Comparison of ENCODE assay signal across 33 cellular contexts in genomic region chr7:37414352-37414983, GRCh38.
"Had no signal": no experiment of that assay in that cellular context is flagged by ENCODE, and none has a peak within 500 bp of the region (broad histone marks: within the 10 kb centered on the region; RNA-seq: fewer than 3 reads in every experiment).

No MANE protein-coding gene starts in this region.

- H3K36me3 ChIP-seq: adrenal gland, MG63 had no signal

- H3K27ac ChIP-seq: adrenal gland, SJCRH30, SK-N-MC had no signal

- H3K9me3 ChIP-seq: adrenal gland, MG63, SJCRH30 had no signal

- H3K27me3 Mint-ChIP-seq: activated CD4-positive, alpha-beta memory T cell treated with anti-CD3 and anti-CD28 coated beads for 36 hours; activated CD4-positive, alpha-beta T cell treated with anti-CD3 and anti-CD28 coated beads for 36 hours; activated naive CD4-positive, alpha-beta T cell treated with anti-CD3 and anti-CD28 coated beads, Interleukin-2, amount 10 ng/mL, durations not matched to agents 7 days and 5 days; activated naive CD8-positive, alpha-beta T cell treated with anti-CD3 and anti-CD28 coated beads, Interleukin-2, amount 10 ng/mL, durations not matched to agents 7 days and 5 days had no signal

- FAIRE-seq: bronchial epithelial cell had no signal

- H3K27me3 ChIP-seq: adrenal gland, MG63, SJCRH30 had no signal

- H3K4me3 Mint-ChIP-seq: activated CD4-positive, alpha-beta memory T cell treated with anti-CD3 and anti-CD28 coated beads for 36 hours; activated CD4-positive, alpha-beta T cell treated with anti-CD3 and anti-CD28 coated beads for 36 hours; activated naive CD4-positive, alpha-beta T cell treated with anti-CD3 and anti-CD28 coated beads, Interleukin-2, amount 10 ng/mL, durations not matched to agents 7 days and 5 days; activated naive CD8-positive, alpha-beta T cell treated with anti-CD3 and anti-CD28 coated beads, Interleukin-2, amount 10 ng/mL, durations not matched to agents 7 days and 5 days; activated T-cell treated with anti-CD3 and anti-CD28 coated beads, Interleukin-2, amount 50 U/mL, for 4 hours; activated T-helper 1 cell treated with anti-CD3 and anti-CD28 coated beads, Interleukin-12 subunit alpha, Interleukin-12 subunit beta, Interleukin-2, Interleukin-4 antibody, amounts not matched to agents 30 ng/mL and 10 ng/mL and 1 ng/mL, durations not matched to agents 14 hours and 24 hours and 36 hours; brain; WTC11 had no signal

- ATAC-seq: activated CD4-positive, alpha-beta T cell treated with anti-CD3 and anti-CD28 coated beads for 36 hours; activated CD4-positive, CD25-positive, alpha-beta regulatory T cell treated with anti-CD3 and anti-CD28 coated beads, Interleukin-2, amount 50 U/mL, for 24 hours; activated T-cell treated with anti-CD3 and anti-CD28 coated beads, Interleukin-2, amount 50 U/mL, for 4 hours; Panc1; WTC11 had no signal

- H3K27ac Mint-ChIP-seq: activated CD4-positive, alpha-beta memory T cell treated with anti-CD3 and anti-CD28 coated beads for 36 hours; activated CD4-positive, alpha-beta T cell treated with anti-CD3 and anti-CD28 coated beads for 36 hours; activated naive CD4-positive, alpha-beta T cell treated with anti-CD3 and anti-CD28 coated beads, Interleukin-2, amount 10 ng/mL, durations not matched to agents 7 days and 5 days; activated naive CD8-positive, alpha-beta T cell treated with anti-CD3 and anti-CD28 coated beads, Interleukin-2, amount 10 ng/mL, durations not matched to agents 7 days and 5 days; activated T-helper 1 cell treated with anti-CD3 and anti-CD28 coated beads, Interleukin-12 subunit alpha, Interleukin-12 subunit beta, Interleukin-2, Interleukin-4 antibody, amounts not matched to agents 30 ng/mL and 10 ng/mL and 1 ng/mL, durations not matched to agents 14 hours and 24 hours and 36 hours; brain; WTC11 had no signal

- H3K4me3 ChIP-seq: adrenal gland, MG63, SJCRH30, SK-N-MC had no signal

- H3K4me1 ChIP-seq: SJCRH30 had no signal

- DNase-seq: activated CD4-positive, alpha-beta memory T cell treated with anti-CD3 and anti-CD28 coated beads for 36 hours; activated CD4-positive, alpha-beta T cell treated with anti-CD3 and anti-CD28 coated beads for 36 hours; activated CD4-positive, alpha-beta T cell treated with anti-CD3 and anti-CD28 coated beads, Interleukin-2, amount 50 U/mL, for 1 hour; activated CD8-positive, alpha-beta memory T cell treated with anti-CD3 and anti-CD28 coated beads, Interleukin-2, amount 50 U/mL, for 4 hours; activated gamma-delta T cell treated with Interleukin-2 at 50 U/mL for 16 hours; activated naive CD4-positive, alpha-beta T cell treated with anti-CD3 and anti-CD28 coated beads, Interleukin-2, amount 10 ng/mL, durations not matched to agents 7 days and 5 days; activated naive CD8-positive, alpha-beta T cell treated with anti-CD3 and anti-CD28 coated beads, Interleukin-2, amount 10 ng/mL, durations not matched to agents 7 days and 5 days; activated T-cell treated with anti-CD3 and anti-CD28 coated beads for 4 hours; activated T-cell treated with anti-CD3 and anti-CD28 coated beads, Interleukin-2, amount 50 U/mL, for 4 hours; adrenal gland; anterior cingulate cortex; caudate nucleus; Kasumi-1; KG1; MG63; NCI-H1048; NCI-H1105 treated with DMSO at 0.1 percent for 48 hours; NCI-H1436; NCI-H1694; NCI-H1930; NCI-H2081 treated with DMSO at 0.1 percent for 48 hours; NCI-H345; NCI-H524 treated with DMSO at 0.1 percent for 48 hours; SHP77; SJCRH30; T1000 had no signal
